In the genomic region with DNA sequence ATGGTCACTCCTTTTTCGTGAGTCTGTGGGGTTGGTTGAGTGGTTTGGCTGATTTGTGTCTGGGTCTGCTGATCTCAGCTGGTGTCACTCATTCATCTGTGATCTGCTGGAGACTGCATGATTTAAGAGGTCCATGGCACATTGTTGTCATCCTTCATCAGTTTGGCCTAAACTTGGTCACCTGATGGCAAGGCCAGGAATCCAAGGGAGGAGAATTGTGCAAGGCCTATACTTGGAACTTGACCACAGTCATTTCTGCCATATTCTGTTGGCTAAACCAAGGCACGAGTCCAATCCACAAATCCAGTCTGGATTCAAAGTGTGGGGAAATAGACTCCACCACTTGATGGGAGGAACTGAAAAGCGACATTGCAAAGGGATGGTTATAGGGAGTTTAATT, we compare ENCODE assay signal across 21 cellular contexts.
DNase-seq lines count a peak whose midpoint lies in the region; ATAC-seq and TF ChIP-seq lines count a peak whose summit lies in the region.
"Had no signal": no experiment of that assay in that cellular context is flagged by ENCODE, and none has a peak within 500 bp of the region (broad histone marks: within the 10 kb centered on the region; RNA-seq: fewer than 3 reads in every experiment).

No MANE protein-coding gene starts in this region.

- H3K27ac ChIP-seq in CD4-positive, alpha-beta T cell (ENCODE audit: low read depth, low read length) = no peak overlapping the region
- peak overlapping the region; percentile 60 for H3K27ac ChIP-seq in hepatocyte
- H3K27ac ChIP-seq: SK-N-MC had no signal

- POLR2A ChIA-PET in CD4-positive, alpha-beta T cell (lab: Charles Lee) = no interaction called here
- POLR2A ChIA-PET in T-cell (lab: Charles Lee) = no interaction called here
- POLR2A ChIA-PET in activated CD8-positive, alpha-beta T cell treated with anti-CD3 and anti-CD28 coated beads for 36 hours (lab: Charles Lee) = no interaction called here

- H2AFZ ChIP-seq in hepatocyte = no peak overlapping the region

- CTCF ChIA-PET in CD4-positive, alpha-beta T cell (lab: Charles Lee) = no interaction called here
- CTCF ChIA-PET in T-cell (lab: Charles Lee) = no interaction called here
- CTCF ChIA-PET in activated CD8-positive, alpha-beta T cell treated with anti-CD3 and anti-CD28 coated beads for 36 hours (lab: Charles Lee) = interaction anchor here (1.8 to 8.8 kb wide), 2 partner anchors 9 to 162 kb away, joined by 5 to 50 read pairs; no protein-coding TSS in a partner anchor

- no peak overlapping the region for H3K4me2 ChIP-seq in hepatocyte

- H3K9me3 Mint-ChIP-seq in CD4-positive, alpha-beta T cell = no peaks in the 10 kb centered on the region
- H3K9me3 Mint-ChIP-seq in T-cell = peaks cover 0 to 4% (median 0%) of the 10 kb centered on the region in 3 donors
- no peaks in the 10 kb centered on the region for H3K9me3 Mint-ChIP-seq in activated CD8-positive, alpha-beta T cell treated with anti-CD3 and anti-CD28 coated beads for 36 hours

- H3K9me2 ChIP-seq in hepatocyte (replicated peaks; ENCODE audit: insufficient read depth) = no peaks in the 10 kb centered on the region

- DNase-seq in CD4-positive, alpha-beta T cell = no peak
- DNase-seq in T-cell = no peak
- DNase-seq in hepatocyte (ENCODE audit: low spot score) = no peak
- DNase-seq in renal cortical epithelial cell (ENCODE audit: low read depth) = peak; percentile 66
- no peak for DNase-seq in activated CD8-positive, alpha-beta T cell treated with anti-CD3 and anti-CD28 coated beads for 36 hours
- no peak for DNase-seq in NCI-H526 treated with DMSO at 0.1 percent for 48 hours (lab: John Stamatoyannopoulos, UW)
- no peak for DNase-seq in midbrain (lab: John Stamatoyannopoulos, UW)
- DNase-seq: DMS153, DND-41, H7, IMR-90, KG1, MG63, NCI-H1105 treated with DMSO at 0.1 percent for 48 hours, NCI-H146, NCI-H1930, NCI-H2107, NCI-H774, SIG-M5 had no signal

- no peaks in the 10 kb centered on the region for H3K36me3 ChIP-seq in hepatocyte (replicated peaks; ENCODE audit: insufficient read depth, low read depth)
- H3K36me3 ChIP-seq: MG63 had no signal

- H3K4me3 ChIP-seq in hepatocyte = no peak overlapping the region
- H3K4me3 ChIP-seq: MG63, SK-N-MC had no signal

- no peaks in the 10 kb centered on the region for H4K20me1 ChIP-seq in hepatocyte (ENCODE audit: insufficient read depth, poor library complexity, severe bottlenecking)

- H3K27me3 ChIP-seq in CD4-positive, alpha-beta T cell (ENCODE audit: control insufficient read depth, insufficient read depth, low read length) = no peaks in the 10 kb centered on the region
- no peaks in the 10 kb centered on the region for H3K27me3 ChIP-seq in hepatocyte
- H3K27me3 ChIP-seq: MG63 had no signal

- ATAC-seq in CD4-positive, alpha-beta T cell (ENCODE audit: poor library complexity) = no peak
- ATAC-seq in T-cell (replicated peaks in 1 of 4) = no peak
- no peak for ATAC-seq in activated CD8-positive, alpha-beta T cell treated with anti-CD3 and anti-CD28 coated beads for 36 hours

- peaks cover 35% of the 10 kb centered on the region for H3K4me1 ChIP-seq in hepatocyte (ENCODE audit: insufficient read depth)

- no peaks in the 10 kb centered on the region for H3K36me3 Mint-ChIP-seq in CD4-positive, alpha-beta T cell (ENCODE audit: low read depth)
- H3K36me3 Mint-ChIP-seq in T-cell = peaks cover 4% of the 10 kb centered on the region
- H3K36me3 Mint-ChIP-seq in activated CD8-positive, alpha-beta T cell treated with anti-CD3 and anti-CD28 coated beads for 36 hours (ENCODE audit: low read depth) = no peaks in the 10 kb centered on the region
- H3K36me3 Mint-ChIP-seq: CD14-positive monocyte had no signal

- intact Hi-C loops in CD4-positive, alpha-beta T cell (cut with DNase I, micrococcal nuclease) = no loop called here
- intact Hi-C loops in activated CD8-positive, alpha-beta T cell treated with anti-CD3 and anti-CD28 coated beads for 36 hours (cut with micrococcal nuclease) = no loop called here

- peak overlapping the region; percentile 63 for H3K27ac Mint-ChIP-seq in CD4-positive, alpha-beta T cell
- H3K27ac Mint-ChIP-seq in T-cell = peak overlapping the region; percentile 17 to 62
- H3K27ac Mint-ChIP-seq in activated CD8-positive, alpha-beta T cell treated with anti-CD3 and anti-CD28 coated beads for 36 hours = no peak overlapping the region

- no peaks in the 10 kb centered on the region for H3K27me3 Mint-ChIP-seq in CD4-positive, alpha-beta T cell
- no peaks in the 10 kb centered on the region for H3K27me3 Mint-ChIP-seq in T-cell
- no peaks in the 10 kb centered on the region for H3K27me3 Mint-ChIP-seq in activated CD8-positive, alpha-beta T cell treated with anti-CD3 and anti-CD28 coated beads for 36 hours

- 99% methylated on average over 3 of the region's 3 CpGs for WGBS in hepatocyte (ENCODE audit: low lambda C conversion rate, missing lambda C conversion rate)

- H3K4me3 Mint-ChIP-seq in CD4-positive, alpha-beta T cell = no peak overlapping the region
- no peak overlapping the region for H3K4me3 Mint-ChIP-seq in T-cell
- H3K4me3 Mint-ChIP-seq in activated CD8-positive, alpha-beta T cell treated with anti-CD3 and anti-CD28 coated beads for 36 hours = no peak overlapping the region
- H3K4me3 Mint-ChIP-seq: CD14-positive monocyte had no signal

- H3K9me3 ChIP-seq in CD4-positive, alpha-beta T cell (ENCODE audit: control insufficient read depth, low read length) = no peaks in the 10 kb centered on the region
- H3K9me3 ChIP-seq in hepatocyte (ENCODE audit: low read depth) = no peaks in the 10 kb centered on the region
- H3K9me3 ChIP-seq: MG63 had no signal

- peaks cover 75% of the 10 kb centered on the region for H3K4me1 Mint-ChIP-seq in CD4-positive, alpha-beta T cell (ENCODE audit: low read depth)
- peaks cover 53 to 64% (median 61%) of the 10 kb centered on the region in 3 donors for H3K4me1 Mint-ChIP-seq in T-cell
- H3K4me1 Mint-ChIP-seq in activated CD8-positive, alpha-beta T cell treated with anti-CD3 and anti-CD28 coated beads for 36 hours (ENCODE audit: low read depth) = peaks cover 29% of the 10 kb centered on the region

- peaks cover 33% of the 10 kb centered on the region for H3K79me2 ChIP-seq in hepatocyte

- no peak for TF ChIP-seq CTCF in CD4-positive, alpha-beta T cell (IDR thresholded peaks at IDR 0.05)
- TF ChIP-seq CTCF in hepatocyte (IDR thresholded peaks at IDR 0.05; ENCODE audit: poor library complexity) = no peak
- TF ChIP-seq CTCF in activated CD8-positive, alpha-beta T cell treated with anti-CD3 and anti-CD28 coated beads for 36 hours (IDR thresholded peaks at IDR 0.05) = no peak
